Comparison of ENCODE assay signal across 9 cellular contexts in the genomic region with DNA sequence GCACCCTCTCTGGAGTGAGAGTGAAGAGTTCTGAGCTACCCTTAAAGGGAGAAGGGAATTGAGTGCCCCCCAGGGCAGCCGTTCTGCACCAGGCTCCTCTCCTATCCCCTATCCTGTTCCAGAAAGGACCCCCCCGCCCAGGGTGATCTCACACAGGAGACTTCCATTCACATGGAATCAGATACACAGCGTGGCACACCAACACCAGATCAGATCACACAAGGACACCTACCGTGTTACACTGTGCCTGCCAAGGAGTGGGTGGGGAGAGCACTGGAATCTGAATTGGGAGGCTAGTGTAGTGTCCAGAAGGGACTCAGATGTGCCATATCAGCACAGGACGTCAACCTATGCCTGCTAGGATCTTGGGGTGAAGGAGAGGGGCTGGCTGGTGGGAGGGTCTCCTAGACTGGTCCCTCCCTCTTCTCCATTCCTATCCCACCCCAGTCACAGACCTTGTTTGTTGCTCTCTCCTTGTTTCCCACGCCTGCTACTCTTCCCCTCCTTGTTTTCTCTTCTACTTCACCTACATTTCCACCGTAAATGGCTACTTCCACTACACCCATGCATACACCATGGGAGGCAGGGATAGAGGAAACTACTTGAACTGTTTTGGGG. TPM values are rescaled to one million over a fixed set of nuclear protein-coding genes. Genes with fewer than 3 reads are reported as not detected.
DNase-seq lines count a peak whose midpoint lies in the region; ATAC-seq, FAIRE-seq and TF ChIP-seq lines count a peak whose summit lies in the region.
"Had no signal": no experiment of that assay in that cellular context is flagged by ENCODE, and none has a peak within 500 bp of the region (broad histone marks: within the 10 kb centered on the region; RNA-seq: fewer than 3 reads in every experiment).

No MANE protein-coding gene starts in this region.

- WGBS in mesodermal cell (ENCODE audit: insufficient coverage in 2 of 2), 2 experiments = 0 to 20% methylated on average over 1 of the region's 7 CpGs
- WGBS in pancreas, 2 donors = 56 to 62% methylated on average over 7 of the region's 7 CpGs

- H3K27ac ChIP-seq in right atrium auricular region (peak overlapping the region; percentile 4 to 88), breast epithelium (peak overlapping the region; percentile 95 to 100), mesodermal cell (ENCODE audit: low read depth, low read length, severe bottlenecking) (peak overlapping the region; percentile 77), vagina (peak overlapping the region; percentile 97), pancreas (no peak overlapping the region)

- no peaks in the 10 kb centered on the region for H3K9me3 ChIP-seq in right atrium auricular region
- H3K9me3 ChIP-seq in breast epithelium = no peaks in the 10 kb centered on the region
- no peaks in the 10 kb centered on the region for H3K9me3 ChIP-seq in mesodermal cell (ENCODE audit: control insufficient read depth, low read length)
- no peaks in the 10 kb centered on the region for H3K9me3 ChIP-seq in vagina
- no peaks in the 10 kb centered on the region for H3K9me3 ChIP-seq in pancreas

- no peak for FAIRE-seq in pancreas (lab: Jason Lieb, UNC)

- ATAC-seq in pancreas = no peak

- H3K4me1 ChIP-seq in right atrium auricular region (peaks cover 0 to 65% of the 10 kb centered on the region in 2 donors), breast epithelium (peaks cover 11 to 23% of the 10 kb centered on the region in 2 donors), mesodermal cell (ENCODE audit: control insufficient read depth, insufficient read depth, low read length, poor library complexity, severe bottlenecking) (peaks cover 44% of the 10 kb centered on the region), vagina (peaks cover 66% of the 10 kb centered on the region), pancreas (peaks cover 5 to 24% (median 16%) of the 10 kb centered on the region in 3 donors)

- no peak for TF ChIP-seq CTCF in right atrium auricular region (IDR thresholded peaks at IDR 0.05)
- TF ChIP-seq CTCF in breast epithelium (IDR thresholded peaks at IDR 0.05) = no peak
- TF ChIP-seq CTCF in vagina (IDR thresholded peaks at IDR 0.05) = no peak
- TF ChIP-seq CTCF in pancreas (IDR thresholded peaks at IDR 0.05) = no peak

- H3K27me3 ChIP-seq in right atrium auricular region (no peaks in the 10 kb centered on the region), breast epithelium (no peaks in the 10 kb centered on the region), vagina (no peaks in the 10 kb centered on the region), pancreas (no peaks in the 10 kb centered on the region)

- TF ChIP-seq POLR2A in breast epithelium (IDR thresholded peaks at IDR 0.05) (no peak), vagina (IDR thresholded peaks at IDR 0.05) (no peak)

- DNase-seq in right atrium auricular region (ENCODE audit: low spot score) (no peak), cardiac septum (ENCODE audit: low spot score) (no peak), breast epithelium (ENCODE audit: low spot score in 2 of 2) (no peak), vagina (ENCODE audit: extremely low spot score in 2 of 2) (no peak), pancreas (no peak)
- no peak for DNase-seq in stimulated activated CD4-positive, alpha-beta T cell treated with anti-CD3 and anti-CD28 coated beads, Interleukin-4, amount 100 ng/mL, for 24 hours
- no peak for DNase-seq in stimulated activated CD4-positive, alpha-beta T cell treated with anti-CD3 and anti-CD28 coated beads, Interleukin-2, amount 100 ng/mL, for 48 hours
- DNase-seq: stimulated activated naive CD4-positive, alpha-beta T cell had no signal

- H3K4me3 ChIP-seq in right atrium auricular region = peak overlapping the region; percentile 72 to 80
- H3K4me3 ChIP-seq in breast epithelium = peak overlapping the region; percentile 75 to 99 (median 77)
- H3K4me3 ChIP-seq in mesodermal cell (ENCODE audit: extremely low read depth, insufficient read depth, low read length, poor library complexity, severe bottlenecking) = peak overlapping the region; percentile 88
- H3K4me3 ChIP-seq in vagina = peak overlapping the region; percentile 75 to 98
- peak overlapping the region in 2 of 4 donors; percentile 63 to 83 for H3K4me3 ChIP-seq in pancreas

- H3K36me3 ChIP-seq in right atrium auricular region (peaks cover 6% of the 10 kb centered on the region), breast epithelium (no peaks in the 10 kb centered on the region), mesodermal cell (ENCODE audit: control insufficient read depth, insufficient read depth, low read length) (peaks cover 32% of the 10 kb centered on the region), vagina (peaks cover 0 to 20% of the 10 kb centered on the region in 2 donors), pancreas (no peaks in the 10 kb centered on the region)

- intact Hi-C loops in cardiac septum (cut with DNase I) = loop anchor here (5.0 kb wide), 1 partner anchor 59 kb away; a partner anchor contains a TSS
- intact Hi-C loops in breast epithelium (cut with DNase I; ENCODE audit: low total_unique reads) = no loop called here
- intact Hi-C loops in vagina (cut with DNase I) = loop anchor here (5.0 kb wide), 1 partner anchor 59 kb away; a partner anchor contains a TSS
- intact Hi-C loops in pancreas (cut with DNase I) = no loop called here

RNA-seq across cellular contexts. Expression of a gene that starts 2.3 kb away (rescaled TPM):
- total RNA-seq in right atrium auricular region = 100 to 1,000 TPM in 1 of 2 donors, 10 to 100 TPM in 1; 67.8 to 119 TPM
- 234 TPM for total RNA-seq in cardiac septum
- 100 to 1,000 TPM in 1 of 3 donors, 10 to 100 TPM in 2; 70.9 to 101 (median 85.8) TPM for total RNA-seq in breast epithelium
- 585 TPM for polyA plus RNA-seq in mesodermal cell (2013, experiment 1 of 2)
- 569 TPM for polyA plus RNA-seq in mesodermal cell (2013, experiment 2 of 2)
- 132 TPM for total RNA-seq in vagina
- total RNA-seq in pancreas = 100 to 1,000 TPM in 1 of 6 donors, 10 to 100 TPM in 5; 41.0 to 117 (median 58.3) TPM
- 100 to 1,000 TPM; 128 to 276 TPM for polyA plus RNA-seq in pancreas

RNA-seq across cellular contexts. Expression of a gene that starts 3.8 kb away (rescaled TPM):
- under 1 TPM in 1 of 2 donors, not detected in 1; 0.47 TPM for total RNA-seq in right atrium auricular region
- total RNA-seq in cardiac septum = 0.57 TPM
- 1 to 10 TPM in 1 of 3 donors, under 1 TPM in 2; 0.44 to 1.3 (median 0.80) TPM for total RNA-seq in breast epithelium
- polyA plus RNA-seq in mesodermal cell (2013, experiment 1 of 2) = 2.0 TPM
- 2.3 TPM for polyA plus RNA-seq in mesodermal cell (2013, experiment 2 of 2)
- total RNA-seq in vagina = 10.3 TPM
- under 1 TPM in 5 of 6 donors, not detected in 1; 0.15 to 0.32 (median 0.19) TPM for total RNA-seq in pancreas
- polyA plus RNA-seq in pancreas = under 1 TPM; 0.70 to 0.91 TPM

RNA-seq across cellular contexts. Expression of a gene that starts 15.6 kb away (rescaled TPM):
- total RNA-seq in right atrium auricular region (100 to 1,000 TPM; 121 to 138 TPM), cardiac septum (135 TPM), breast epithelium (100 to 1,000 TPM; 130 to 168 (median 159) TPM), vagina (150 TPM), pancreas (10 to 100 TPM; 38.5 to 63.0 (median 54.0) TPM)
- polyA plus RNA-seq in mesodermal cell (2013, experiment 1 of 2) = 216 TPM
- 188 TPM for polyA plus RNA-seq in mesodermal cell (2013, experiment 2 of 2)
- 100 to 1,000 TPM in 1 of 2 donors, 10 to 100 TPM in 1; 74.7 to 111 TPM for polyA plus RNA-seq in pancreas

RNA-seq across cellular contexts. Expression of a gene that starts 20.8 kb away (rescaled TPM):
- 1 to 10 TPM; 3.2 to 7.3 TPM for total RNA-seq in right atrium auricular region
- total RNA-seq in cardiac septum = 3.8 TPM
- 10 to 100 TPM in 2 of 3 donors, 1 to 10 TPM in 1; 5.9 to 29.0 (median 11.0) TPM for total RNA-seq in breast epithelium
- 6.0 TPM for polyA plus RNA-seq in mesodermal cell (2013, experiment 1 of 2)
- polyA plus RNA-seq in mesodermal cell (2013, experiment 2 of 2) = 6.5 TPM
- 14.2 TPM for total RNA-seq in vagina
- total RNA-seq in pancreas = 10 to 100 TPM in 1 of 6 donors, 1 to 10 TPM in 5; 1.2 to 19.9 (median 4.0) TPM
- polyA plus RNA-seq in pancreas = 1 to 10 TPM; 1.2 to 2.0 TPM

RNA-seq across cellular contexts. Expression of a gene that starts 44.6 kb away (rescaled TPM):
- 10 to 100 TPM; 72.7 to 73.6 TPM for total RNA-seq in right atrium auricular region
- total RNA-seq in cardiac septum = 64.7 TPM
- 10 to 100 TPM; 52.1 to 72.2 (median 59.9) TPM for total RNA-seq in breast epithelium
- 45.2 TPM for polyA plus RNA-seq in mesodermal cell (2013, experiment 1 of 2)
- polyA plus RNA-seq in mesodermal cell (2013, experiment 2 of 2) = 37.3 TPM
- total RNA-seq in vagina = 35.4 TPM
- total RNA-seq in pancreas = 10 to 100 TPM; 14.2 to 31.0 (median 23.8) TPM
- 10 to 100 TPM; 29.5 to 39.6 TPM for polyA plus RNA-seq in pancreas

Comparison
In these comparisons a context has a peak if more than half of its experiments do, and no peak if none do; other contexts are left out.
1. H3K27ac ChIP-seq: peak in right atrium auricular region (2 of 2), breast epithelium (2 of 2), mesodermal cell (single experiment) and vagina (single experiment); none in pancreas (0 of 4).
2. intact Hi-C loops: an anchor here in cardiac septum (5.0 kb wide) and vagina (5.0 kb wide); none called in breast epithelium and pancreas.